Comparison of ENCODE assay signal across 8 cellular contexts in the genomic region with DNA sequence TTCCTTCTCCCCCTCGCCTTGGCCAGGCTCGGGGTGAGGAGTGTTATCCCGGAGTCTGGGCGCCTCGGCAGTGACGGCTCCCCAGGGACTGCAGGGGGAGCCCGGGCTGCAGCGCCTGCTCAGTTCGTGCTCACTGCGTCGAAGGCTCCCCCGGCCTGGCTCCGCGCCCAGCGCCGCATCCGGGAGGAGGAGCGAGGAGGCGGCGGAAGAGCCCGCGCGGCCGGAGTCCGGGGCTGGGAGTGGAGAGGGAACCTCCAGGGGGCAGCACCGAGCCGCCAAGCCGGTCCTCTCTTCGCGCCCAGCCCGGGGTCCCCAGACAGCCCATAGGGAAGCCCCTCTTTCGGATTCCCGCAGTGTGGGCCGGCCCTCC. TPM values are rescaled to one million over a fixed set of nuclear protein-coding genes. Genes with fewer than 3 reads are reported as not detected.
DNase-seq lines count a peak whose midpoint lies in the region; ATAC-seq and TF ChIP-seq lines count a peak whose summit lies in the region.

No MANE protein-coding gene starts in this region.

- H3K9me3 ChIP-seq in HUES64 (ENCODE audit: insufficient read depth, low read depth, low read length) = no peaks in the 10 kb centered on the region
- no peaks in the 10 kb centered on the region for H3K9me3 ChIP-seq in OCI-LY1 (ENCODE audit: low read length)
- no peaks in the 10 kb centered on the region for H3K9me3 ChIP-seq in mucosa of stomach (ENCODE audit: control insufficient read depth, low read length)

- H3K9ac ChIP-seq in HUES64 (ENCODE audit: low read depth, low read length) (peak overlapping the region; percentile 92), OCI-LY1 (ENCODE audit: low read length) (peak overlapping the region; percentile 84), mucosa of stomach (ENCODE audit: low read length) (peak overlapping the region; percentile 94)

- ATAC-seq in GM21447 (IDR thresholded peaks at IDR 0.05; ENCODE audit: unreplicated experiment) = peak; percentile 43

- H3K4me1 ChIP-seq in HUES64 (ENCODE audit: insufficient read depth, low read length) = no peaks in the 10 kb centered on the region; the same call in 1 of the 2 replicates
- H3K4me1 ChIP-seq in OCI-LY1 (ENCODE audit: insufficient read depth, low read length, severe bottlenecking) = peaks cover 35% of the 10 kb centered on the region
- H3K4me1 ChIP-seq in mucosa of stomach (ENCODE audit: control insufficient read depth, insufficient read depth, low read length) = peaks cover 39% of the 10 kb centered on the region

- under 1% methylated on average over 34 of the region's 34 CpGs for WGBS in HUES64

- no peaks in the 10 kb centered on the region for H3F3A ChIP-seq in OCI-LY1 (ENCODE audit: insufficient read depth, low read length)

- peak overlapping the region; percentile 68 for H2AFZ ChIP-seq in OCI-LY1 (ENCODE audit: low read length)

- no peaks in the 10 kb centered on the region for H3K9me2 ChIP-seq in OCI-LY1 (ENCODE audit: low read depth, low read length)

- peak overlapping the region; percentile 89 for H3K4me2 ChIP-seq in OCI-LY1 (ENCODE audit: low read length)

- DNase-seq in DMS 273 treated with DMSO at 0.1 percent for 48 hours (lab: John Stamatoyannopoulos, UW) (peak; percentile 79), activated T-cell treated with anti-CD3 and anti-CD28 coated beads for 4 hours (peak; percentile 85), epithelial cell of proximal tubule (ENCODE audit: low read depth) (no peak)
- DNase-seq in stimulated activated CD8-positive, alpha-beta memory T cell treated with anti-CD3 and anti-CD28 coated beads, Interleukin-4, amount 100 ng/mL, for 48 hours = peak; percentile 96

- H3K27ac ChIP-seq in HUES64 (ENCODE audit: low read depth, low read length) (peak overlapping the region; percentile 94), OCI-LY1 (ENCODE audit: low read depth, low read length, poor library complexity, severe bottlenecking) (peak overlapping the region; percentile 70)

- no peaks in the 10 kb centered on the region for H3K79me2 ChIP-seq in OCI-LY1 (ENCODE audit: insufficient read depth, low read length)

- H3K36me3 ChIP-seq in HUES64 (ENCODE audit: insufficient read depth, low read length) (no peaks in the 10 kb centered on the region), OCI-LY1 (ENCODE audit: insufficient read depth, low read length) (no peaks in the 10 kb centered on the region), mucosa of stomach (ENCODE audit: control insufficient read depth, insufficient read depth, low read length) (no peaks in the 10 kb centered on the region)

- H4K20me1 ChIP-seq in OCI-LY1 (ENCODE audit: insufficient read depth, low read length) = no peaks in the 10 kb centered on the region

- TF ChIP-seq CTCF in OCI-LY1 (IDR thresholded peaks at IDR 0.05; ENCODE audit: low read length) (peak; percentile 80), epithelial cell of proximal tubule (conservative IDR thresholded peaks at IDR 0.05; ENCODE audit: low read depth, low read length) (peak; percentile 69)

- H3K4me3 ChIP-seq in HUES64 (ENCODE audit: low read length) (peak overlapping the region; percentile 74), OCI-LY1 (ENCODE audit: low read depth, low read length, poor library complexity, severe bottlenecking) (peak overlapping the region; percentile 73), epithelial cell of proximal tubule (ENCODE audit: low read depth, low read length) (peak overlapping the region; percentile 87), mucosa of stomach (ENCODE audit: low read length) (peak overlapping the region; percentile 89)

- H3K27me3 ChIP-seq in HUES64 (ENCODE audit: insufficient read depth, low read length) = peaks cover 21% of the 10 kb centered on the region
- H3K27me3 ChIP-seq in OCI-LY1 (ENCODE audit: insufficient read depth, low read length) = no peaks in the 10 kb centered on the region
- no peaks in the 10 kb centered on the region for H3K27me3 ChIP-seq in mucosa of stomach (ENCODE audit: control insufficient read depth, insufficient read depth, low read length)

RNA-seq across cellular contexts. Expression of gene EGR1, which starts 1.3 kb away (rescaled TPM):
- polyA plus RNA-seq in HUES64 (2013, experiment 1 of 2) = 10.5 TPM
- 7.4 TPM for polyA plus RNA-seq in HUES64 (2013, experiment 2 of 2)
- total RNA-seq in epithelial cell of proximal tubule = 2.2 and 6.7 TPM in 2 replicates

RNA-seq across cellular contexts. Expression of gene REEP2, which starts 25.1 kb away (rescaled TPM):
- 24.9 TPM for polyA plus RNA-seq in HUES64 (2013, experiment 1 of 2)
- polyA plus RNA-seq in HUES64 (2013, experiment 2 of 2) = 31.8 TPM
- 9.9 and 30.6 TPM in 2 replicates for total RNA-seq in epithelial cell of proximal tubule
